1 cellular context compared by ENCODE assay signal in genomic region chr21:45356653-45357435, GRCh38.
TF ChIP-seq lines count a peak whose summit lies in the region.

No MANE protein-coding gene starts in this region.

TF ChIP-seq in HepG2, 621 proteins besides CTCF, POLR2A, EP300 and RAD21 (continued from another document and continues in another):
- TF ChIP-seq ZNF788 (CRISPR knock-in tag; IDR thresholded peaks at IDR 0.05; ENCODE audit: borderline replicate concordance) (no peak), ZNF577 (CRISPR knock-in tag; IDR thresholded peaks at IDR 0.05; ENCODE audit: borderline replicate concordance, low read depth) (no peak), NPAS2 (CRISPR knock-in tag; IDR thresholded peaks at IDR 0.05; ENCODE audit: borderline replicate concordance) (no peak), RNF2 (conservative IDR thresholded peaks at IDR 0.05; ENCODE audit: low read depth) (no peak), ZSCAN5A (CRISPR knock-in tag; IDR thresholded peaks at IDR 0.05; ENCODE audit: borderline replicate concordance) (no peak), SATB2 (CRISPR knock-in tag; IDR thresholded peaks at IDR 0.05) (no peak), NFYB (CRISPR knock-in tag; IDR thresholded peaks at IDR 0.05) (no peak), MTA3 (CRISPR knock-in tag; IDR thresholded peaks at IDR 0.05) (no peak), TCF7 (IDR thresholded peaks at IDR 0.05; ENCODE audit: low read depth) (peak; percentile 71), ZBTB7A (CRISPR knock-in tag; IDR thresholded peaks at IDR 0.05) (no peak), PPARG (CRISPR knock-in tag; conservative IDR thresholded peaks at IDR 0.05) (peak; percentile 42; the same call in 1 of the 2 replicates), ZNF382 (CRISPR knock-in tag; IDR thresholded peaks at IDR 0.05; ENCODE audit: borderline replicate concordance) (no peak), GTF2F1 (IDR thresholded peaks at IDR 0.05; ENCODE audit: low read length) (no peak), ZNF557 (CRISPR knock-in tag; IDR thresholded peaks at IDR 0.05) (no peak), ZNF598 (CRISPR knock-in tag; IDR thresholded peaks at IDR 0.05; ENCODE audit: borderline replicate concordance) (no peak), THRA (CRISPR knock-in tag; IDR thresholded peaks at IDR 0.05; ENCODE audit: borderline replicate concordance) (peak; percentile 68; the same call in 1 of the 2 replicates), POGK (CRISPR knock-in tag; conservative IDR thresholded peaks at IDR 0.05) (no peak), ZNF687 (CRISPR knock-in tag; IDR thresholded peaks at IDR 0.05) (peak; percentile 64), HNRNPL (IDR thresholded peaks at IDR 0.05; ENCODE audit: low read depth, low read length) (no peak), ZSCAN21 (CRISPR knock-in tag; IDR thresholded peaks at IDR 0.05; ENCODE audit: borderline replicate concordance) (no peak; the same call in 1 of the 2 replicates), RELA (CRISPR knock-in tag; IDR thresholded peaks at IDR 0.05) (no peak), AGO1 (IDR thresholded peaks at IDR 0.05; ENCODE audit: low read depth, low read length, poor library complexity, severe bottlenecking) (no peak), ZBTB25 (CRISPR knock-in tag; IDR thresholded peaks at IDR 0.05) (no peak), MTERF4 (CRISPR knock-in tag; IDR thresholded peaks at IDR 0.05) (no peak), MYC (CRISPR knock-in tag; IDR thresholded peaks at IDR 0.05; ENCODE audit: borderline replicate concordance) (no peak), ATF4 (CRISPR knock-in tag; IDR thresholded peaks at IDR 0.05) (no peak), FOXA3 (CRISPR knock-in tag; IDR thresholded peaks at IDR 0.05) (peak; percentile 77), ZNF878 (CRISPR knock-in tag; IDR thresholded peaks at IDR 0.05) (0 out of 2 replicates have a peak, but pooled peaks have one; percentile 44), ZFP36L2 (CRISPR knock-in tag; IDR thresholded peaks at IDR 0.05) (no peak), ZNF563 (CRISPR knock-in tag; IDR thresholded peaks at IDR 0.05) (no peak), ZNF260 (CRISPR knock-in tag; IDR thresholded peaks at IDR 0.05; ENCODE audit: borderline replicate concordance, low read depth) (no peak), ZNF318 (CRISPR knock-in tag; IDR thresholded peaks at IDR 0.05) (no peak), HNRNPUL1 (IDR thresholded peaks at IDR 0.05; ENCODE audit: low read depth, low read length) (no peak), HOMEZ (CRISPR knock-in tag; IDR thresholded peaks at IDR 0.05; ENCODE audit: low read depth) (no peak), DNMT3B (CRISPR knock-in tag; conservative IDR thresholded peaks at IDR 0.05) (no peak), JARID2 (CRISPR knock-in tag; IDR thresholded peaks at IDR 0.05; ENCODE audit: insufficient replicate concordance) (no peak)
